In genomic region chr4:40586729-40587128, GRCh38 we compare ENCODE assay signal across 17 cellular contexts. TPM values are rescaled to one million over a fixed set of nuclear protein-coding genes. Genes with fewer than 3 reads are reported as not detected.
DNase-seq lines count a peak whose midpoint lies in the region; ATAC-seq and TF ChIP-seq lines count a peak whose summit lies in the region.
"Had no signal": no experiment of that assay in that cellular context is flagged by ENCODE, and none has a peak within 500 bp of the region (broad histone marks: within the 10 kb centered on the region; RNA-seq: fewer than 3 reads in every experiment).

No MANE protein-coding gene starts in this region.

- H3K36me3 Mint-ChIP-seq in memory B cell: peaks cover 15% of the 10 kb centered on the region
- H3K36me3 Mint-ChIP-seq: CD4-positive, CD25-positive, alpha-beta regulatory T cell had no signal

- H3K27ac Mint-ChIP-seq in memory B cell: peak overlapping the region; percentile 13

- peak; percentile 60 for DNase-seq in NOMO-1 (lab: John Stamatoyannopoulos, UW; ENCODE audit: unreplicated experiment in 2 of 2)
- DNase-seq in adrenal gland: peak; percentile 58 to 84 (median 80)
- no peak for DNase-seq in memory B cell (ENCODE audit: low spot score in 2 of 2)
- no peak for DNase-seq in stomach
- DNase-seq in MG63: no peak
- no peak for DNase-seq in DMS53 (lab: John Stamatoyannopoulos, UW)
- DNase-seq in medulla oblongata (ENCODE audit: extremely low spot score): no peak
- DNase-seq: activated CD4-positive, alpha-beta T cell treated with anti-CD3 and anti-CD28 coated beads, Interleukin-2, amount 50 U/mL, for 4 hours; EL; NCI-H1417 treated with DMSO at 0.1 percent for 48 hours; NCI-H446 treated with DMSO at 0.1 percent for 48 hours; posterior cingulate gyrus; stimulated activated CD4-positive, alpha-beta T cell treated with anti-CD3 and anti-CD28 coated beads, Interleukin-2, amount 100 ng/mL, for 48 hours; T-helper 9 cell had no signal

- no peak for ATAC-seq in memory B cell (ENCODE audit: low read depth)
- no peak for ATAC-seq in GM19455 (IDR thresholded peaks at IDR 0.05; ENCODE audit: unreplicated experiment)

- TF ChIP-seq CTCF in adrenal gland (IDR thresholded peaks at IDR 0.05) (no peak), stomach (IDR thresholded peaks at IDR 0.05) (no peak)

- no peaks in the 10 kb centered on the region for H3K27me3 ChIP-seq in adrenal gland
- no peaks in the 10 kb centered on the region for H3K27me3 ChIP-seq in stomach
- H3K27me3 ChIP-seq in MG63: no peaks in the 10 kb centered on the region

- H3K27ac ChIP-seq in adrenal gland (peak overlapping the region; percentile 78 to 93 (median 83)), stomach (peak overlapping the region in 4 of 5 donors; percentile 20 to 71 (median 44))

- no peak overlapping the region for H3K4me3 Mint-ChIP-seq in memory B cell
- H3K4me3 Mint-ChIP-seq: CD4-positive, CD25-positive, alpha-beta regulatory T cell had no signal

- 19 to 28% (median 25%) methylated on average over 4 to 8 of the region's 8 CpGs for WGBS in adrenal gland, 4 donors
- WGBS in stomach, 5 donors: 59 to 80% (median 69%) methylated on average over 8 of the region's 8 CpGs

- H3K4me1 ChIP-seq in adrenal gland (replicated peaks in 1 of 2) (peaks cover 37 to 56% of the 10 kb centered on the region in 2 donors), stomach (peaks cover 5 to 39% (median 12%) of the 10 kb centered on the region in 4 donors)

- peaks cover 15% of the 10 kb centered on the region for H3K4me1 Mint-ChIP-seq in memory B cell

- intact Hi-C loops in adrenal gland (cut with DNase I): no loop called here
- intact Hi-C loops in stomach (cut with DNase I; ENCODE audit: low total_unique reads): no loop called here

- H3K4me3 ChIP-seq in adrenal gland (no peak overlapping the region), stomach (no peak overlapping the region), MG63 (no peak overlapping the region)

- no peaks in the 10 kb centered on the region for H3K27me3 Mint-ChIP-seq in memory B cell

- no peaks in the 10 kb centered on the region for H3K9me3 ChIP-seq in adrenal gland (replicated peaks in 1 of 3)
- no peaks in the 10 kb centered on the region for H3K9me3 ChIP-seq in stomach
- H3K9me3 ChIP-seq in MG63: no peaks in the 10 kb centered on the region

- TF ChIP-seq POLR2A in adrenal gland (IDR thresholded peaks at IDR 0.05): peak in 1 of 2 donors; percentile 43
- TF ChIP-seq POLR2A in stomach (IDR thresholded peaks at IDR 0.05): no peak

- H3K9me3 Mint-ChIP-seq in memory B cell: no peaks in the 10 kb centered on the region
- H3K9me3 Mint-ChIP-seq: activated T-helper 2 cell treated with anti-CD3 and anti-CD28 coated beads, Interferon-gamma antibody, Interleukin-2, Interleukin-4, amounts not matched to agents 10 μg/mL and 5 μg/mL and 100 μg/mL, durations not matched to agents 14 hours and 24 hours and 36 hours had no signal

- H3K36me3 ChIP-seq in adrenal gland (replicated peaks in 1 of 2) (no peaks in the 10 kb centered on the region), stomach (peaks cover 0 to 14% (median 0%) of the 10 kb centered on the region in 4 donors), MG63 (no peaks in the 10 kb centered on the region)

- no peak for TF ChIP-seq EP300 in stomach (IDR thresholded peaks at IDR 0.05)

RNA-seq across cellular contexts. Expression of gene RBM47, which starts 42.9 kb away (rescaled TPM):
- 100 to 1,000 TPM; 143 to 370 (median 175) TPM for total RNA-seq in adrenal gland
- polyA plus RNA-seq in adrenal gland: 100 to 1,000 TPM in 1 of 3 donors, 10 to 100 TPM in 2; 25.7 to 117 (median 26.0) TPM
- 100 to 1,000 TPM; 124 to 448 (median 207) TPM for total RNA-seq in stomach
- 10 to 100 TPM; 18.5 to 66.9 (median 34.5) TPM for polyA plus RNA-seq in stomach
- total RNA-seq in MG63 (2014; rRNA removed; shearing (Covaris generic); ENCODE audit: low replicate concordance): 0.66 TPM in 1 of 2 replicates, not detected in the other

Comparison
In these comparisons a context has a peak if more than half of its experiments do, and no peak if none do; other contexts are left out.
1. DNase-seq: peak in NOMO-1 (2 of 2) and adrenal gland (7 of 7); none in memory B cell (0 of 2), stomach (single experiment), MG63 (single experiment), DMS53 (single experiment) and medulla oblongata (single experiment).
2. RNA of gene RBM47, which starts 42.9 kb away (total RNA-seq): 124 to 448 TPM in stomach and 143 to 370 TPM in adrenal gland; 0.66 TPM in MG63; every median in the first group is over 10 times any median in the second.